Comparison of ENCODE assay signal across 8 cellular contexts in genomic region chr17:62109378-62109902, GRCh38.
A peak's percentile ranks its signal among the peaks of the same experiment; 100 is the strongest.
DNase-seq lines count a peak whose midpoint lies in the region; ATAC-seq lines count a peak whose summit lies in the region.

No MANE protein-coding gene starts in this region.

- no peak overlapping the region for H3K4me3 ChIP-seq in NT2/D1 (ENCODE audit: insufficient read length, low read depth)

- DNase-seq in EH (ENCODE audit: low read depth) (peak; percentile 62), NT2/D1 (ENCODE audit: low read depth, low spot score) (peak; percentile 66), germinal center (ENCODE audit: low spot score) (peak; percentile 66), superior temporal gyrus (ENCODE audit: extremely low spot score) (no peak)
- peak; percentile 77 for DNase-seq in activated CD8-positive, alpha-beta memory T cell treated with anti-CD3 and anti-CD28 coated beads, Interleukin-2, amount 50 U/mL, for 48 hours
- peak; percentile 7 to 29 for DNase-seq in stimulated activated CD4-positive, alpha-beta T cell treated with anti-CD3 and anti-CD28 coated beads, Interleukin-1b, Interleukin-23, amount 100 ng/mL, for 4 hours (ENCODE audit: low read depth in 2 of 2)

- ATAC-seq in GM21360 (IDR thresholded peaks at IDR 0.05; ENCODE audit: unreplicated experiment) (peak; percentile 98), HG03558 (IDR thresholded peaks at IDR 0.05; ENCODE audit: extremely low read depth, unreplicated experiment) (peak; percentile 88)

- no peaks in the 10 kb centered on the region for H3K4me1 ChIP-seq in NT2/D1 (ENCODE audit: insufficient read depth, insufficient read length)

- no peak overlapping the region for H3K9ac ChIP-seq in NT2/D1 (ENCODE audit: insufficient read length, low read depth)

- no peaks in the 10 kb centered on the region for H3K9me3 ChIP-seq in NT2/D1 (ENCODE audit: insufficient read depth, low read length)

- no peaks in the 10 kb centered on the region for H3K36me3 ChIP-seq in NT2/D1 (ENCODE audit: insufficient read depth, insufficient read length, low read length)

- H3K27me3 ChIP-seq in NT2/D1 (ENCODE audit: insufficient read depth, insufficient read length), result no peaks in the 10 kb centered on the region
